ENCODE assay signal across 10 cellular contexts in genomic region chr6:143540192-143540591, GRCh38.
"Had no signal": no experiment of that assay in that cellular context is flagged by ENCODE, and none has a peak within 500 bp of the region (broad histone marks: within the 10 kb centered on the region; RNA-seq: fewer than 3 reads in every experiment).

No MANE protein-coding gene starts in this region.

- H3K4me3 ChIP-seq: body of pancreas had no signal

- H3K27me3 Mint-ChIP-seq: stimulated activated naive CD8-positive, alpha-beta T cell treated with anti-CD3 and anti-CD28 coated beads, Interleukin-15, Interleukin-2, amounts not matched to agents 100 ng/mL and 50 ng/mL, for 24 hours had no signal

- H3K27me3 ChIP-seq: body of pancreas had no signal

- H3K9me3 ChIP-seq: body of pancreas, SK-N-SH had no signal

- H3K27ac Mint-ChIP-seq: activated naive CD4-positive, alpha-beta T cell treated with anti-CD3 and anti-CD28 coated beads for 36 hours; stimulated activated naive CD8-positive, alpha-beta T cell treated with anti-CD3 and anti-CD28 coated beads, Interleukin-15, Interleukin-2, amounts not matched to agents 100 ng/mL and 50 ng/mL, for 24 hours had no signal

- H3K4me2 ChIP-seq: SK-N-SH had no signal

- ATAC-seq: body of pancreas had no signal

- H3K9ac ChIP-seq: SK-N-SH had no signal

- DNase-seq: amniotic stem cell; body of pancreas; cortex of kidney; erythroblast; hippocampal formation; kidney glomerular epithelial cell; SK-N-SH; stimulated activated CD4-positive, alpha-beta T cell treated with anti-CD3 and anti-CD28 coated beads, Interleukin-2, amount 100 ng/mL, for 48 hours had no signal

- H3K4me3 Mint-ChIP-seq: activated naive CD4-positive, alpha-beta T cell treated with anti-CD3 and anti-CD28 coated beads for 36 hours; stimulated activated naive CD8-positive, alpha-beta T cell treated with anti-CD3 and anti-CD28 coated beads, Interleukin-15, Interleukin-2, amounts not matched to agents 100 ng/mL and 50 ng/mL, for 24 hours had no signal

- H3K9me3 Mint-ChIP-seq: activated naive CD4-positive, alpha-beta T cell treated with anti-CD3 and anti-CD28 coated beads for 36 hours; stimulated activated naive CD8-positive, alpha-beta T cell treated with anti-CD3 and anti-CD28 coated beads, Interleukin-15, Interleukin-2, amounts not matched to agents 100 ng/mL and 50 ng/mL, for 24 hours had no signal

- H3K27ac ChIP-seq: body of pancreas had no signal
